In genomic region chr10:29619273-29619672, GRCh38 we compare ENCODE assay signal across 9 cellular contexts. TPM values are rescaled to one million over a fixed set of nuclear protein-coding genes. Genes with fewer than 3 reads are reported as not detected.
DNase-seq lines count a peak whose midpoint lies in the region; ATAC-seq, FAIRE-seq and TF ChIP-seq lines count a peak whose summit lies in the region.
"Had no signal": no experiment of that assay in that cellular context is flagged by ENCODE, and none has a peak within 500 bp of the region (broad histone marks: within the 10 kb centered on the region; RNA-seq: fewer than 3 reads in every experiment).

No MANE protein-coding gene starts in this region.

- no peak for FAIRE-seq in H54 (lab: Jason Lieb, UNC)

- peaks cover 17% of the 10 kb centered on the region for H3K4me1 Mint-ChIP-seq in T-helper 17 cell

- peak; percentile 14 for DNase-seq in Daoy (ENCODE audit: low read depth)
- peak in 1 of 2 experiments; percentile 62 for DNase-seq in SJSA1 (ENCODE audit: low read depth in 1 of 2, low spot score in 2 of 2)
- no peak for DNase-seq in Right ventricle myocardium superior
- DNase-seq in psoas muscle = no peak
- no peak for DNase-seq in H54 (ENCODE audit: insufficient read length, low spot score)
- no peak for DNase-seq in posterior cingulate gyrus
- no peak for DNase-seq in T-helper 17 cell

- intact Hi-C loops in Right ventricle myocardium superior (cut with DNase I) (no loop called here), psoas muscle (cut with DNase I) (no loop called here), posterior cingulate gyrus (cut with DNase I) (no loop called here)

- H3K36me3 ChIP-seq in SJSA1 (no peaks in the 10 kb centered on the region), psoas muscle (ENCODE audit: insufficient read depth in 1 of 2, low read depth in 1 of 2) (peaks cover 0 to 15% of the 10 kb centered on the region in 2 donors)

- H3K4me1 ChIP-seq in SJSA1 (replicated peaks) (peaks cover 23% of the 10 kb centered on the region), psoas muscle (peaks cover 70% of the 10 kb centered on the region)

- ATAC-seq in Right ventricle myocardium superior (ENCODE audit: poor library complexity) (peak; percentile 5), psoas muscle (peak; percentile 41 to 67 (median 60)), GM21526 (IDR thresholded peaks at IDR 0.05; ENCODE audit: low FRiP score, unreplicated experiment) (no peak), T-helper 17 cell (no peak)

- no peaks in the 10 kb centered on the region for H3K27me3 Mint-ChIP-seq in T-helper 17 cell
- H3K27me3 Mint-ChIP-seq: activated naive CD8-positive, alpha-beta T cell had no signal

- no peak overlapping the region for H3K4me3 Mint-ChIP-seq in T-helper 17 cell
- H3K4me3 Mint-ChIP-seq: activated naive CD8-positive, alpha-beta T cell had no signal

- H3K9me3 ChIP-seq in SJSA1 (replicated peaks) (no peaks in the 10 kb centered on the region), psoas muscle (no peaks in the 10 kb centered on the region), T-helper 17 cell (ENCODE audit: control insufficient read depth, low read length, poor library complexity, severe bottlenecking) (no peaks in the 10 kb centered on the region)

- TF ChIP-seq CTCF in psoas muscle (IDR thresholded peaks at IDR 0.05) = no peak

- peak overlapping the region; percentile 2; the same call in 1 of the 2 replicates for H3K4me3 ChIP-seq in SJSA1
- H3K4me3 ChIP-seq in psoas muscle = peak overlapping the region; percentile 57

- 29 to 46% (median 29%) methylated on average over 5 of the region's 5 CpGs for WGBS in psoas muscle, 3 donors

- H3K27ac ChIP-seq in SJSA1 = peak overlapping the region; percentile 6; the same call in 1 of the 2 replicates
- H3K27ac ChIP-seq in psoas muscle = peak overlapping the region; percentile 94

- H3K27me3 ChIP-seq in SJSA1 (replicated peaks) = no peaks in the 10 kb centered on the region
- no peaks in the 10 kb centered on the region for H3K27me3 ChIP-seq in psoas muscle (ENCODE audit: insufficient read depth in 3 of 3, low read length in 2 of 3)

- TF ChIP-seq POLR2A in H54 (IDR thresholded peaks at IDR 0.05; ENCODE audit: low read depth, low read length) = no peak

- H3K36me3 Mint-ChIP-seq in T-helper 17 cell (ENCODE audit: low read depth) = no peaks in the 10 kb centered on the region

- no peak overlapping the region for H3K27ac Mint-ChIP-seq in T-helper 17 cell
- H3K27ac Mint-ChIP-seq: activated naive CD8-positive, alpha-beta T cell had no signal

RNA-seq across cellular contexts. Expression of gene SVIL, which starts 15.5 kb away (rescaled TPM):
- total RNA-seq in Daoy (2014; rRNA removed; shearing (Covaris generic)) = 15.3 and 22.9 TPM in 2 replicates
- total RNA-seq in SJSA1 (2014; rRNA removed; shearing (Covaris generic)) = 10.2 and 429 TPM in 2 replicates
- total RNA-seq in Right ventricle myocardium superior (298 TPM), psoas muscle (1,000 to 10,000 TPM in 2 of 4 donors, 100 to 1,000 TPM in 2; 792 to 1,728 (median 949) TPM), T-helper 17 cell (10 to 100 TPM; 39.5 to 46.4 TPM)
- polyA plus RNA-seq in psoas muscle = 100 to 1,000 TPM in 2 of 3 donors, 10 to 100 TPM in 1; 70.6 to 536 (median 234) TPM

Comparison
In these comparisons a context has a peak if more than half of its experiments do, and no peak if none do; other contexts are left out.
1. ATAC-seq: peak in Right ventricle myocardium superior (single experiment) and psoas muscle (4 of 4); none in GM21526 (single experiment) and T-helper 17 cell (single experiment).